Comparison of ENCODE assay signal across 8 cellular contexts in genomic region chr19:18436651-18437478, GRCh38. TPM values are rescaled to one million over a fixed set of nuclear protein-coding genes. Genes with fewer than 3 reads are reported as not detected.
DNase-seq lines count a peak whose midpoint lies in the region; ATAC-seq, FAIRE-seq and TF ChIP-seq lines count a peak whose summit lies in the region.

No MANE protein-coding gene starts in this region.

- H3K4me1 Mint-ChIP-seq in activated T-cell treated with anti-CD3 and anti-CD28 coated beads, Interleukin-2, amount 50 U/mL, for 72 hours (ENCODE audit: low read depth), result peaks cover 16% of the 10 kb centered on the region

- no TSS peak for BruUV-seq in Panc1 (replicated peaks; lab: Mats Ljungman, UMichigan)

- intact Hi-C loops in Panc1 (cut with micrococcal nuclease; ENCODE audit: unreplicated experiment) (no loop called here), upper lobe of right lung (cut with DNase I) (no loop called here)

- no peak for TF ChIP-seq CTCF in Panc1 (IDR thresholded peaks at IDR 0.05)
- peak; percentile 12 for TF ChIP-seq CTCF in fibroblast of the aortic adventitia (IDR thresholded peaks at IDR 0.05; ENCODE audit: insufficient read depth, low read length)
- no peak for TF ChIP-seq CTCF in neutrophil (IDR thresholded peaks at IDR 0.05)
- TF ChIP-seq CTCF in upper lobe of right lung (IDR thresholded peaks at IDR 0.05), result no peak

- H3K4me3 ChIP-seq in Panc1 (ENCODE audit: low read depth in 2 of 2, low read length in 2 of 2) (peak overlapping the region; percentile 45 to 65), fibroblast of the aortic adventitia (ENCODE audit: low read depth, low read length) (peak overlapping the region; percentile 48), neutrophil (ENCODE audit: low read depth in 1 of 2, low read length in 1 of 2) (peak overlapping the region; percentile 6 to 45), upper lobe of right lung (peak overlapping the region; percentile 63)

- H3K27me3 ChIP-seq in Panc1 (ENCODE audit: control insufficient read depth, insufficient read depth, low read length) (no peaks in the 10 kb centered on the region), neutrophil (peaks cover 85% of the 10 kb centered on the region), upper lobe of right lung (no peaks in the 10 kb centered on the region)

- H3K4me3 Mint-ChIP-seq in activated T-cell treated with anti-CD3 and anti-CD28 coated beads, Interleukin-2, amount 50 U/mL, for 72 hours, result peak overlapping the region; percentile 71 to 78

- FAIRE-seq in HTR-8/SVneo (lab: Jason Lieb, UNC), result peak; percentile 89

- no peaks in the 10 kb centered on the region for H3K27me3 Mint-ChIP-seq in activated T-cell treated with anti-CD3 and anti-CD28 coated beads, Interleukin-2, amount 50 U/mL, for 72 hours (ENCODE audit: low read depth)

- CTCF ChIA-PET in Panc1 (lab: Charles Lee), result interaction anchor here (0.8 kb wide), 1 partner anchor 16 kb away, joined by 3 read pairs; no protein-coding TSS in a partner anchor

- H3K4me1 ChIP-seq in Panc1 (ENCODE audit: control insufficient read depth, insufficient read depth, low read length) (peaks cover 45% of the 10 kb centered on the region), neutrophil (ENCODE audit: control insufficient read depth in 1 of 2, insufficient read depth in 1 of 2, low read depth in 1 of 2, low read length in 1 of 2) (peaks cover 21 to 34% of the 10 kb centered on the region in 2 experiments), upper lobe of right lung (peaks cover 25% of the 10 kb centered on the region)

- no peak overlapping the region for H3K27ac Mint-ChIP-seq in activated T-cell treated with anti-CD3 and anti-CD28 coated beads, Interleukin-2, amount 50 U/mL, for 72 hours

- POLR2A ChIA-PET in Panc1 (lab: Charles Lee), result no interaction called here

- H3K27ac ChIP-seq in Panc1 (ENCODE audit: low read length) (peak overlapping the region; percentile 77), neutrophil (no peak overlapping the region), upper lobe of right lung (no peak overlapping the region)

- H3K36me3 ChIP-seq in Panc1 (ENCODE audit: control insufficient read depth, insufficient read depth, low read length) (no peaks in the 10 kb centered on the region), neutrophil (peaks cover 12% of the 10 kb centered on the region), upper lobe of right lung (no peaks in the 10 kb centered on the region)

- peaks cover 0 to 2% of the 10 kb centered on the region in 2 donors for H3K36me3 Mint-ChIP-seq in activated T-cell treated with anti-CD3 and anti-CD28 coated beads, Interleukin-2, amount 50 U/mL, for 72 hours (ENCODE audit: insufficient read depth in 2 of 2)

- H3K9me3 ChIP-seq in Panc1 (ENCODE audit: control insufficient read depth, insufficient read depth, low read depth, low read length) (no peaks in the 10 kb centered on the region), neutrophil (no peaks in the 10 kb centered on the region), upper lobe of right lung (no peaks in the 10 kb centered on the region)

- in situ Hi-C loops in Panc1 (cut with HindIII; ENCODE audit: low pct_unique_long_range_greater_than_20kb, low sequenced_read_pairs), result no loop called here

- ATAC-seq in Panc1, result peak; percentile 35
- ATAC-seq in activated T-cell treated with anti-CD3 and anti-CD28 coated beads, Interleukin-2, amount 50 U/mL, for 72 hours (replicated peaks in 1 of 2), result peak; percentile 63 to 69
- ATAC-seq in upper lobe of right lung, result peak; percentile 59

- H3K9me3 Mint-ChIP-seq in activated T-cell treated with anti-CD3 and anti-CD28 coated beads, Interleukin-2, amount 50 U/mL, for 72 hours, result no peaks in the 10 kb centered on the region

- DNase-seq in NCI-H2081 (lab: John Stamatoyannopoulos, UW) (peak; percentile 26 to 36), NCI-H2081 treated with DMSO at 0.1 percent for 48 hours (lab: John Stamatoyannopoulos, UW) (no peak), HTR-8/SVneo (ENCODE audit: insufficient read length, low spot score) (peak; percentile 96), Panc1 (ENCODE audit: low read depth, low spot score) (no peak), fibroblast of the aortic adventitia (ENCODE audit: low read depth) (peak; percentile 64), upper lobe of right lung (peak; percentile 81)
- peak; percentile 79 to 82 for DNase-seq in activated T-cell treated with anti-CD3 and anti-CD28 coated beads, Interleukin-2, amount 50 U/mL, for 72 hours

RNA-seq across cellular contexts. Expression of gene ISYNA1, which starts 1.1 kb away (rescaled TPM):
- 351 TPM for total RNA-seq in Panc1 (2021; ENCODE audit: unreplicated experiment)
- 540 TPM for polyA plus RNA-seq in Panc1 (2012; ENCODE audit: insufficient read length)
- 10 to 100 TPM; 20.5 to 24.8 TPM for total RNA-seq in activated T-cell treated with anti-CD3 and anti-CD28 coated beads, Interleukin-2, amount 50 U/mL, for 72 hours
- 6.3 and 42.1 TPM in 2 replicates for total RNA-seq in fibroblast of the aortic adventitia (ENCODE audit: low replicate concordance)
- total RNA-seq in upper lobe of right lung, result 34.6 TPM

RNA-seq across cellular contexts. Expression of gene SSBP4, which starts 17.7 kb away (rescaled TPM):
- 128 TPM for total RNA-seq in Panc1 (2021; ENCODE audit: unreplicated experiment)
- polyA plus RNA-seq in Panc1 (2012; ENCODE audit: insufficient read length), result 185 TPM
- total RNA-seq in activated T-cell treated with anti-CD3 and anti-CD28 coated beads, Interleukin-2, amount 50 U/mL, for 72 hours, result 10 to 100 TPM; 46.8 to 48.1 TPM
- total RNA-seq in fibroblast of the aortic adventitia (ENCODE audit: low replicate concordance), result 66.7 and 76.4 TPM in 2 replicates
- total RNA-seq in upper lobe of right lung, result 57.3 TPM

RNA-seq across cellular contexts. Expression of gene LRRC25, which starts 39.4 kb away (rescaled TPM):
- total RNA-seq in Panc1 (2021; ENCODE audit: unreplicated experiment) (0.15 TPM), fibroblast of the aortic adventitia (ENCODE audit: low replicate concordance) (0.09 TPM in 1 of 2 replicates, not detected in the other), upper lobe of right lung (22.7 TPM)
- polyA plus RNA-seq in Panc1 (2012; ENCODE audit: insufficient read length), result 0.15 TPM
- total RNA-seq in activated T-cell treated with anti-CD3 and anti-CD28 coated beads, Interleukin-2, amount 50 U/mL, for 72 hours, result not detected

RNA-seq across cellular contexts. Expression of gene GDF15, which starts 50.9 kb away (rescaled TPM):
- total RNA-seq in Panc1 (2021; ENCODE audit: unreplicated experiment), result 335 TPM
- 712 TPM for polyA plus RNA-seq in Panc1 (2012; ENCODE audit: insufficient read length)
- total RNA-seq in activated T-cell treated with anti-CD3 and anti-CD28 coated beads, Interleukin-2, amount 50 U/mL, for 72 hours, result under 1 TPM in 1 of 2 donors, not detected in 1; 0.60 TPM
- 23.8 and 27.6 TPM in 2 replicates for total RNA-seq in fibroblast of the aortic adventitia (ENCODE audit: low replicate concordance)
- total RNA-seq in upper lobe of right lung, result 105 TPM

Comparison
In these comparisons a context has a peak if more than half of its experiments do, and no peak if none do; other contexts are left out.
1. DNase-seq: peak in NCI-H2081 (2 of 2), HTR-8/SVneo (single experiment), activated T-cell treated with anti-CD3 and anti-CD28 coated beads, Interleukin-2, amount 50 U/mL, for 72 hours (2 of 2), fibroblast of the aortic adventitia (single experiment) and upper lobe of right lung (single experiment); none in NCI-H2081 treated with DMSO at 0.1 percent for 48 hours (single experiment) and Panc1 (single experiment).
2. RNA of gene LRRC25, which starts 39.4 kb away (total RNA-seq): 22.7 TPM in upper lobe of right lung (single experiment); 0.15 TPM in Panc1 (single experiment), 0.09 TPM in fibroblast of the aortic adventitia and not detected in activated T-cell treated with anti-CD3 and anti-CD28 coated beads, Interleukin-2, amount 50 U/mL, for 72 hours; every median in the first group is over 10 times any median in the second.
3. Peak in every context shown above with its lines, with median percentiles within 50 percentile points of each other: ATAC-seq and H3K4me3 ChIP-seq.